9 cellular contexts compared by ENCODE assay signal in genomic region chr1:183600136-183600535, GRCh38. TPM values are rescaled to one million over a fixed set of nuclear protein-coding genes. Genes with fewer than 3 reads are reported as not detected.
DNase-seq lines count a peak whose midpoint lies in the region; ATAC-seq and TF ChIP-seq lines count a peak whose summit lies in the region.
"Had no signal": no experiment of that assay in that cellular context is flagged by ENCODE, and none has a peak within 500 bp of the region (broad histone marks: within the 10 kb centered on the region; RNA-seq: fewer than 3 reads in every experiment).

No MANE protein-coding gene starts in this region.

- ATAC-seq in GM21717 (IDR thresholded peaks at IDR 0.05; ENCODE audit: unreplicated experiment): no peak
- no peak for ATAC-seq in GM18520 (IDR thresholded peaks at IDR 0.05; ENCODE audit: unreplicated experiment)

- TF ChIP-seq EP300 in transverse colon (IDR thresholded peaks at IDR 0.05; ENCODE audit: low read depth): no peak

- 71 to 85% (median 75%) methylated on average over 3 of the region's 3 CpGs for WGBS in adipose tissue, 3 donors
- WGBS in transverse colon (ENCODE audit: low coverage in 1 of 2), 2 donors: 90 to 93% methylated on average over 3 of the region's 3 CpGs

- H3K36me3 ChIP-seq in ACC112 (ENCODE audit: insufficient read depth, low read length): no peaks in the 10 kb centered on the region
- H3K36me3 ChIP-seq in right atrium auricular region: no peaks in the 10 kb centered on the region
- no peaks in the 10 kb centered on the region for H3K36me3 ChIP-seq in transverse colon

- TF ChIP-seq CTCF in HL-60 (IDR thresholded peaks at IDR 0.05; ENCODE audit: insufficient read depth, low read length) (no peak), right atrium auricular region (IDR thresholded peaks at IDR 0.05) (no peak), transverse colon (IDR thresholded peaks at IDR 0.05) (no peak)

- H3K9me3 ChIP-seq in right atrium auricular region (no peaks in the 10 kb centered on the region), transverse colon (no peaks in the 10 kb centered on the region)

- in situ Hi-C loops in transverse colon (cut with MboI; ENCODE audit: low pct_ligation_motif_present in 1 of 4, low pct_unique_long_range_greater_than_20kb in 1 of 4, low sequenced_read_pairs in 3 of 4): no loop called here

- no peak for TF ChIP-seq POLR2A in transverse colon (IDR thresholded peaks at IDR 0.05)

- H3K27me3 ChIP-seq in ACC112 (ENCODE audit: insufficient read depth, low read length) (no peaks in the 10 kb centered on the region), HL-60 (ENCODE audit: insufficient read depth, poor library complexity, severe bottlenecking) (no peaks in the 10 kb centered on the region), right atrium auricular region (no peaks in the 10 kb centered on the region), transverse colon (no peaks in the 10 kb centered on the region)

- H3K4me1 ChIP-seq in ACC112 (ENCODE audit: control insufficient read depth, insufficient read depth, low read length, unreplicated experiment): peaks cover 5% of the 10 kb centered on the region
- peaks cover 0 to 8% of the 10 kb centered on the region in 2 donors for H3K4me1 ChIP-seq in right atrium auricular region
- H3K4me1 ChIP-seq in transverse colon: peaks cover 4 to 37% (median 6%) of the 10 kb centered on the region in 4 donors

- intact Hi-C loops in transverse colon (cut with DNase I; ENCODE audit: low total_unique reads): no loop called here

- H3K27ac ChIP-seq in ACC112 (ENCODE audit: low read depth, low read length) (peak overlapping the region; percentile 41; the same call in 1 of the 2 replicates), HL-60 (replicated peaks) (peak overlapping the region; percentile 70), adipose tissue (ENCODE audit: low read depth, low read length) (peak overlapping the region; percentile 42), right atrium auricular region (peak overlapping the region; percentile 7 to 44), transverse colon (peak overlapping the region in 1 of 4 donors; percentile 33)

- DNase-seq in HL-60 (ENCODE audit: low read depth in 1 of 2, low spot score in 1 of 2) (peak; percentile 81 to 89), right atrium auricular region (ENCODE audit: low spot score) (peak; percentile 87), NCI-H187 (lab: John Stamatoyannopoulos, UW) (no peak), transverse colon (no peak)
- DNase-seq: nephron progenitor cell had no signal

- no peaks in the 10 kb centered on the region for H3K79me2 ChIP-seq in ACC112 (ENCODE audit: control insufficient read depth, insufficient read depth, low read length, unreplicated experiment)

- no peak overlapping the region for H2AFZ ChIP-seq in ACC112 (ENCODE audit: low read length, unreplicated experiment)

- H3K4me3 ChIP-seq in ACC112 (ENCODE audit: low read depth, low read length) (no peak overlapping the region), HL-60 (replicated peaks; ENCODE audit: insufficient read depth, low read length) (no peak overlapping the region), right atrium auricular region (no peak overlapping the region), transverse colon (no peak overlapping the region)

RNA-seq across cellular contexts. Expression of gene NCF2, which starts 9.9 kb away (rescaled TPM):
- 10 to 100 TPM in 2 of 3 donors, 1 to 10 TPM in 1; 4.0 to 30.8 (median 22.5) TPM for polyA plus RNA-seq in adipose tissue
- total RNA-seq in right atrium auricular region (10 to 100 TPM in 1 of 2 donors, 1 to 10 TPM in 1; 3.2 to 10.7 TPM), transverse colon (10 to 100 TPM in 1 of 4 donors, 1 to 10 TPM in 3; 3.8 to 12.7 (median 5.6) TPM)

RNA-seq across cellular contexts. Expression of gene ARPC5, which starts 35.4 kb away (rescaled TPM):
- 100 to 1,000 TPM in 1 of 3 donors, 10 to 100 TPM in 2; 30.5 to 137 (median 73.8) TPM for polyA plus RNA-seq in adipose tissue
- total RNA-seq in right atrium auricular region (10 to 100 TPM; 39.2 to 47.0 TPM), transverse colon (100 to 1,000 TPM in 1 of 4 donors, 10 to 100 TPM in 3; 22.7 to 123 (median 74.1) TPM)

RNA-seq across cellular contexts. Expression of gene APOBEC4, which starts 53.0 kb away (rescaled TPM):
- polyA plus RNA-seq in adipose tissue: under 1 TPM in 1 of 3 donors, not detected in 2; 0.02 TPM
- total RNA-seq in right atrium auricular region (not detected), transverse colon (under 1 TPM in 1 of 4 donors, not detected in 3; 0.14 TPM)

Comparison
In these comparisons a context has a peak if more than half of its experiments do, and no peak if none do; other contexts are left out.
1. DNase-seq: peak in HL-60 (2 of 2) and right atrium auricular region (single experiment); none in NCI-H187 (0 of 2) and transverse colon (single experiment).